Comparison of ENCODE assay signal across 9 cellular contexts in the genomic region with DNA sequence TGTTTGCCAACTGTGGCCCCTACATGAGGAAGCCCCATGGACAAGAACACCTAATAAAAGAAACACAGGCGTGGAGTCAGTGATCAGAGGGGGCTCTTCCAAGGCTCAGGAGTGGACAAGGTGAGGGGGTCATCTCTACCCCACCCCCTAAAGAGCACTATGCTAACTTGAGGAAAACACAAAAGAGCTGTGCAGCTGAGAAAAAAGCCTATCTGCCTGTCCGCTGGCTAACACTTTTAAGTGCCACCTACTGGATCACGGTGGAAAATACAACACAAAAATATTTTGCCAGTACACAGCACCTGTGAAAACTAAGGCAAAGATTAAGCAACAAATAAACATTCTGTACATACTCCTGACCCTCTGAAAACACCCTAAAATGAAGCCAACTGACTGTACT. TPM values are rescaled to one million over a fixed set of nuclear protein-coding genes. Genes with fewer than 3 reads are reported as not detected.
DNase-seq lines count a peak whose midpoint lies in the region; ATAC-seq and FAIRE-seq lines count a peak whose summit lies in the region.
"Had no signal": no experiment of that assay in that cellular context is flagged by ENCODE, and none has a peak within 500 bp of the region (broad histone marks: within the 10 kb centered on the region; RNA-seq: fewer than 3 reads in every experiment).

No MANE protein-coding gene starts in this region.

- FAIRE-seq in GM19239 (lab: Jason Lieb, UNC): peak; percentile 78
- FAIRE-seq: colon had no signal

- ATAC-seq in GM21390 (IDR thresholded peaks at IDR 0.05; ENCODE audit: unreplicated experiment): no peak

- DNase-seq in COR-L47 (lab: John Stamatoyannopoulos, UW): peak; percentile 14
- no peak for DNase-seq in GM19239 (ENCODE audit: insufficient read length, low spot score)
- peak; percentile 58 for DNase-seq in SK-MEL-5 (ENCODE audit: low read depth, low spot score)
- DNase-seq in kidney glomerular epithelial cell (lab: John Stamatoyannopoulos, UW): peak; percentile 26
- DNase-seq in SIG-M5 (lab: John Stamatoyannopoulos, UW): no peak
- no peak for DNase-seq in activated CD4-positive, CD25-positive, alpha-beta regulatory T cell (lab: John Stamatoyannopoulos, UW)
- DNase-seq in midbrain (lab: John Stamatoyannopoulos, UW): no peak

- in situ Hi-C loops in SK-MEL-5 (cut with HindIII; ENCODE audit: low pct_unique_long_range_greater_than_20kb, low sequenced_read_pairs): no loop called here

RNA-seq across cellular contexts. Expression of gene COBL, which starts 53.1 kb away (rescaled TPM):
- total RNA-seq in SK-MEL-5 (2014; rRNA removed; shearing (Covaris generic)): 8.6 and 9.2 TPM in 2 replicates
- 9.4 and 9.6 TPM in 2 replicates for polyA plus RNA-seq in SK-MEL-5 (2015; cell fraction: cytosol; rRNA removed)
- polyA plus RNA-seq in SK-MEL-5 (2015; cell fraction: nucleus; rRNA removed): 5.7 and 11.7 TPM in 2 replicates

Comparison
In these comparisons a context has a peak if more than half of its experiments do, and no peak if none do; other contexts are left out.
1. DNase-seq: peak in COR-L47 (single experiment), SK-MEL-5 (single experiment) and kidney glomerular epithelial cell (single experiment); none in GM19239 (single experiment), SIG-M5 (single experiment), activated CD4-positive, CD25-positive, alpha-beta regulatory T cell (0 of 4) and midbrain (single experiment).